Comparison of ENCODE assay signal across 1 cellular context in genomic region chr1:61089338-61089737, GRCh38.
TF ChIP-seq lines count a peak whose summit lies in the region.

No MANE protein-coding gene starts in this region.

TF ChIP-seq in HepG2, 621 proteins besides CTCF, POLR2A, EP300 and RAD21 (continued from another document and continues in another):
- TF ChIP-seq GLMP (CRISPR knock-in tag; IDR thresholded peaks at IDR 0.05; ENCODE audit: borderline replicate concordance) (no peak), RCOR2 (CRISPR knock-in tag; IDR thresholded peaks at IDR 0.05) (peak; percentile 70), GFI1 (CRISPR knock-in tag; IDR thresholded peaks at IDR 0.05; ENCODE audit: borderline replicate concordance) (0 out of 2 replicates have a peak, but pooled peaks have one; percentile 26), RNF219 (CRISPR knock-in tag; IDR thresholded peaks at IDR 0.05) (no peak), HNF4A (CRISPR knock-in tag; IDR thresholded peaks at IDR 0.05) (peak; percentile 26; the same call in 1 of the 2 replicates), ZNF644 (CRISPR knock-in tag; IDR thresholded peaks at IDR 0.05; ENCODE audit: low read depth) (peak; percentile 66; the same call in 1 of the 2 replicates), CENPBD1 (CRISPR knock-in tag; IDR thresholded peaks at IDR 0.05; ENCODE audit: borderline replicate concordance, low read depth) (no peak), ZKSCAN8 (CRISPR knock-in tag; IDR thresholded peaks at IDR 0.05; ENCODE audit: borderline replicate concordance) (0 out of 2 replicates have a peak, but pooled peaks have one; percentile 61), FOXP4 (CRISPR knock-in tag; IDR thresholded peaks at IDR 0.05) (peak; percentile 73), POGZ (CRISPR knock-in tag; IDR thresholded peaks at IDR 0.05) (peak; percentile 75), SOX13 (IDR thresholded peaks at IDR 0.05) (peak; percentile 78), SOX13 (CRISPR knock-in tag; conservative IDR thresholded peaks at IDR 0.05 in 1 of 2, IDR thresholded peaks at IDR 0.05 in 1 of 2) (peak in 1 of 2 experiments; percentile 94; a peak in 2 of 4 replicates), CBX2 (IDR thresholded peaks at IDR 0.05; ENCODE audit: low read depth, low read length) (no peak), CBX2 (CRISPR knock-in tag; IDR thresholded peaks at IDR 0.05; ENCODE audit: low read depth) (no peak), NR2F1 (CRISPR knock-in tag; IDR thresholded peaks at IDR 0.05) (0 out of 4 replicates have a peak, but pooled peaks of 1 of the 2 experiments have one; percentile 19), ZNF510 (CRISPR knock-in tag; IDR thresholded peaks at IDR 0.05; ENCODE audit: low read depth) (no peak), MIER3 (CRISPR knock-in tag; IDR thresholded peaks at IDR 0.05; ENCODE audit: borderline replicate concordance) (peak; percentile 42; the same call in 1 of the 2 replicates), MED1 (CRISPR knock-in tag; IDR thresholded peaks at IDR 0.05) (0 out of 2 replicates have a peak, but pooled peaks have one; percentile 23), NCOA2 (CRISPR knock-in tag; IDR thresholded peaks at IDR 0.05) (peak; percentile 80), CREM (IDR thresholded peaks at IDR 0.05) (peak; percentile 58; the same call in 1 of the 2 replicates), CREM (CRISPR knock-in tag; IDR thresholded peaks at IDR 0.05) (no peak), TGIF2 (CRISPR knock-in tag; IDR thresholded peaks at IDR 0.05) (0 out of 2 replicates have a peak, but pooled peaks have one; percentile 30), KDM6A (CRISPR knock-in tag; IDR thresholded peaks at IDR 0.05; ENCODE audit: low read depth) (no peak), NCOR1 (IDR thresholded peaks at IDR 0.05; ENCODE audit: borderline replicate concordance, low read length) (peak; percentile 62; the same call in 1 of the 2 replicates), ZBTB20 (CRISPR knock-in tag; IDR thresholded peaks at IDR 0.05; ENCODE audit: borderline replicate concordance, low read depth) (peak; percentile 99), IRX3 (CRISPR knock-in tag; IDR thresholded peaks at IDR 0.05; ENCODE audit: borderline replicate concordance, low read depth) (no peak), ADNP (CRISPR knock-in tag; IDR thresholded peaks at IDR 0.05) (no peak), FOXO1 (CRISPR knock-in tag; IDR thresholded peaks at IDR 0.05) (peak; percentile 53; the same call in 1 of the 2 replicates), TARDBP (CRISPR knock-in tag; IDR thresholded peaks at IDR 0.05) (peak; percentile 41; the same call in 1 of the 2 replicates), ZNF34 (CRISPR knock-in tag; IDR thresholded peaks at IDR 0.05; ENCODE audit: borderline replicate concordance) (no peak), NR2F2 (IDR thresholded peaks at IDR 0.05; ENCODE audit: borderline replicate concordance, low read depth) (peak; percentile 79), ZHX1 (CRISPR knock-in tag; IDR thresholded peaks at IDR 0.05; ENCODE audit: low read depth) (no peak), SRSF1 (optimal IDR thresholded peaks at IDR 0.05; ENCODE audit: low read depth, low read length) (no peak), GATA4 (IDR thresholded peaks at IDR 0.05; ENCODE audit: borderline replicate concordance, low read depth) (peak; percentile 41; the same call in 1 of the 2 replicates), ZBTB25 (CRISPR knock-in tag; IDR thresholded peaks at IDR 0.05) (peak; percentile 60; the same call in 1 of the 2 replicates), ARID3A (IDR thresholded peaks at IDR 0.05; ENCODE audit: low read depth, low read length) (peak; percentile 83), ZNF614 (CRISPR knock-in tag; IDR thresholded peaks at IDR 0.05; ENCODE audit: borderline replicate concordance) (0 out of 2 replicates have a peak, but pooled peaks have one; percentile 34), RARA (CRISPR knock-in tag; IDR thresholded peaks at IDR 0.05) (peak; percentile 71), ZNF737 (CRISPR knock-in tag; IDR thresholded peaks at IDR 0.05; ENCODE audit: borderline replicate concordance) (no peak), BCL6 (CRISPR knock-in tag; IDR thresholded peaks at IDR 0.05) (peak; percentile 96), ZNF512B (CRISPR knock-in tag; IDR thresholded peaks at IDR 0.05; ENCODE audit: borderline replicate concordance) (0 out of 2 replicates have a peak, but pooled peaks have one; percentile 33), ZBTB34 (CRISPR knock-in tag; IDR thresholded peaks at IDR 0.05) (peak; percentile 32; the same call in 1 of the 2 replicates), ZGPAT (CRISPR knock-in tag; IDR thresholded peaks at IDR 0.05) (0 out of 2 replicates have a peak, but pooled peaks have one; percentile 53), RFX1 (IDR thresholded peaks at IDR 0.05) (no peak), ZNF792 (CRISPR knock-in tag; IDR thresholded peaks at IDR 0.05) (0 out of 2 replicates have a peak, but pooled peaks have one; percentile 18), PITX1 (CRISPR knock-in tag; IDR thresholded peaks at IDR 0.05) (peak; percentile 53; the same call in 1 of the 2 replicates), CREB1 (IDR thresholded peaks at IDR 0.05) (no peak), CREB1 (CRISPR knock-in tag; IDR thresholded peaks at IDR 0.05) (peak; percentile 76), SIX4 (CRISPR knock-in tag; IDR thresholded peaks at IDR 0.05) (peak; percentile 76)
